In genomic region chr18:32771871-32772499, GRCh38 we compare ENCODE assay signal across 9 cellular contexts. TPM values are rescaled to one million over a fixed set of nuclear protein-coding genes. Genes with fewer than 3 reads are reported as not detected.
DNase-seq lines count a peak whose midpoint lies in the region; ATAC-seq and TF ChIP-seq lines count a peak whose summit lies in the region.
"Had no signal": no experiment of that assay in that cellular context is flagged by ENCODE, and none has a peak within 500 bp of the region (broad histone marks: within the 10 kb centered on the region; RNA-seq: fewer than 3 reads in every experiment).

No MANE protein-coding gene starts in this region.

- H3K4ac ChIP-seq in neuronal stem cell (ENCODE audit: low read length): no peak overlapping the region

- ATAC-seq in HG02571 (IDR thresholded peaks at IDR 0.05; ENCODE audit: unreplicated experiment) (no peak), GM19023 (IDR thresholded peaks at IDR 0.05; ENCODE audit: unreplicated experiment) (no peak)

- H3K4me1 ChIP-seq in neuronal stem cell (ENCODE audit: control insufficient read depth in 2 of 2, insufficient read depth in 1 of 2, low read depth in 1 of 2, low read length in 2 of 2): peaks cover 12 to 34% of the 10 kb centered on the region in 2 donors

- H2BK12ac ChIP-seq in neuronal stem cell (ENCODE audit: low read length): no peak overlapping the region

- peaks cover 0 to 48% (median 15%) of the 10 kb centered on the region in 3 experiments for H3K27me3 ChIP-seq in neuronal stem cell (ENCODE audit: control insufficient read depth in 3 of 3, insufficient read depth in 3 of 3, low read depth in 1 of 3, low read length in 3 of 3)

- H4K8ac ChIP-seq in neuronal stem cell (ENCODE audit: low read depth, low read length): no peak overlapping the region

- DNase-seq in COLO668 (lab: John Stamatoyannopoulos, UW; ENCODE audit: unreplicated experiment) (peak; percentile 58), NCI-H146 (lab: John Stamatoyannopoulos, UW) (peak; percentile 74), endothelial cell (ENCODE audit: low spot score) (peak; percentile 57), neuronal stem cell (ENCODE audit: low spot score) (no peak), KBM-7 (no peak)
- DNase-seq in activated CD4-positive, alpha-beta T cell treated with anti-CD3 and anti-CD28 coated beads for 4 hours: no peak

- no peak overlapping the region for H3K14ac ChIP-seq in neuronal stem cell (ENCODE audit: low read length)

- peak overlapping the region; percentile 93 for H3K4me2 ChIP-seq in neuronal stem cell (ENCODE audit: insufficient read depth, low read length, poor library complexity, severe bottlenecking)

- peak overlapping the region; percentile 93 for H3K18ac ChIP-seq in neuronal stem cell (ENCODE audit: low read length)

- no peak overlapping the region for H3K27ac ChIP-seq in neuronal stem cell (replicated peaks; ENCODE audit: low read length)

- no peak overlapping the region for H2BK15ac ChIP-seq in neuronal stem cell (ENCODE audit: low read length)

- no peak overlapping the region for H2AK5ac ChIP-seq in neuronal stem cell (ENCODE audit: low read depth, low read length)

- in situ Hi-C loops in KBM-7 (cut with MboI; ENCODE audit: low pct_unique_long_range_greater_than_20kb, low sequenced_read_pairs): no loop called here

- no peaks in the 10 kb centered on the region for H3K9me3 Mint-ChIP-seq in endothelial cell (ENCODE audit: unreplicated experiment)
- H3K9me3 Mint-ChIP-seq: T-helper 1 cell treated with Interleukin-12 subunit alpha and Interleukin-12 subunit beta and Interleukin-4 antibody, amounts not matched to agents 30 μg/mL and 1 μg/mL, for 36 hours had no signal

- H2BK5ac ChIP-seq in neuronal stem cell (ENCODE audit: low read length): no peak overlapping the region

- H3K27ac Mint-ChIP-seq in endothelial cell (ENCODE audit: unreplicated experiment): no peak overlapping the region
- H3K27ac Mint-ChIP-seq: T-helper 1 cell treated with Interleukin-12 subunit alpha and Interleukin-12 subunit beta and Interleukin-4 antibody, amounts not matched to agents 30 μg/mL and 1 μg/mL, for 36 hours had no signal

- no peaks in the 10 kb centered on the region for H3K36me3 Mint-ChIP-seq in endothelial cell (ENCODE audit: low read depth, unreplicated experiment)

- no peak overlapping the region for H2BK120ac ChIP-seq in neuronal stem cell (ENCODE audit: low read depth, low read length)

- H3K9ac ChIP-seq in neuronal stem cell (ENCODE audit: low read depth, low read length, poor library complexity): no peak overlapping the region

- H3K9me3 ChIP-seq in neuronal stem cell (replicated peaks in 1 of 2; ENCODE audit: control insufficient read depth in 2 of 2, insufficient read depth in 1 of 2, low read depth in 1 of 2, low read length in 2 of 2): peaks cover 0 to 2% of the 10 kb centered on the region in 2 donors

- H3K4me3 Mint-ChIP-seq in endothelial cell (ENCODE audit: unreplicated experiment): peak overlapping the region; percentile 54
- H3K4me3 Mint-ChIP-seq: T-helper 1 cell treated with Interleukin-12 subunit alpha and Interleukin-12 subunit beta and Interleukin-4 antibody, amounts not matched to agents 30 μg/mL and 1 μg/mL, for 36 hours had no signal

- H2AFZ ChIP-seq in neuronal stem cell (ENCODE audit: low read length): peak overlapping the region; percentile 95

- WGBS in neuronal stem cell (ENCODE audit: extremely low coverage in 2 of 2, insufficient read length in 2 of 2, insufficient replicate concordance in 1 of 2), 2 donors: no CpG with 5 or more reads among the region's 48 CpGs

- H3K23ac ChIP-seq in neuronal stem cell (ENCODE audit: low read depth, low read length, poor library complexity): no peak overlapping the region

- no peaks in the 10 kb centered on the region for H3K36me3 ChIP-seq in neuronal stem cell (replicated peaks in 1 of 2; ENCODE audit: control insufficient read depth in 2 of 2, insufficient read depth in 2 of 2, low read length in 2 of 2)

- H3K4me1 Mint-ChIP-seq in endothelial cell (ENCODE audit: unreplicated experiment): peaks cover 34% of the 10 kb centered on the region

- H3K27me3 Mint-ChIP-seq in endothelial cell (ENCODE audit: unreplicated experiment): peaks cover 6% of the 10 kb centered on the region

- H3K79me1 ChIP-seq in neuronal stem cell (ENCODE audit: low read depth, low read length): no peaks in the 10 kb centered on the region

- TF ChIP-seq CTCF in endothelial cell (IDR thresholded peaks at IDR 0.05; ENCODE audit: unreplicated experiment): no peak

- H3K4me3 ChIP-seq in neuronal stem cell (ENCODE audit: low read length in 2 of 2): peak overlapping the region; percentile 64 to 75

- H4K91ac ChIP-seq in neuronal stem cell (ENCODE audit: low read depth, low read length, poor library complexity): no peak overlapping the region

RNA-seq across cellular contexts. Expression of gene KLHL14, which starts 0.8 kb away (rescaled TPM):
- 1.3 TPM for total RNA-seq in endothelial cell (ENCODE audit: unreplicated experiment)
- polyA plus RNA-seq in neuronal stem cell (2013, experiment 1 of 2): 0.08 TPM
- 0.06 TPM for polyA plus RNA-seq in neuronal stem cell (2013, experiment 2 of 2)

Comparison
In these comparisons a context has a peak if more than half of its experiments do, and no peak if none do; other contexts are left out.
1. DNase-seq: peak in COLO668 (single experiment), NCI-H146 (single experiment) and endothelial cell (single experiment); none in neuronal stem cell (single experiment), KBM-7 (single experiment) and activated CD4-positive, alpha-beta T cell treated with anti-CD3 and anti-CD28 coated beads for 4 hours (0 of 2).